17 cellular contexts compared by ENCODE assay signal in genomic region chr4:4456816-4457578, GRCh38.
"Had no signal": no experiment of that assay in that cellular context is flagged by ENCODE, and none has a peak within 500 bp of the region (broad histone marks: within the 10 kb centered on the region; RNA-seq: fewer than 3 reads in every experiment).

No MANE protein-coding gene starts in this region.

- H3K9me3 Mint-ChIP-seq: activated naive CD8-positive, alpha-beta T cell treated with anti-CD3 and anti-CD28 coated beads for 36 hours; activated T-helper 1 cell treated with anti-CD3 and anti-CD28 coated beads, Interleukin-12 subunit alpha, Interleukin-12 subunit beta, Interleukin-2, Interleukin-4 antibody, amounts not matched to agents 30 ng/mL and 10 ng/mL and 1 ng/mL, durations not matched to agents 14 hours and 24 hours and 36 hours; dendritic cell treated with granulocyte-macrophage colony-stimulating factor and Interleukin-4, amounts not matched to agents 40 ng/mL and 50 ng/mL, for 4 days; neural crest cell; stimulated activated memory B cell treated with anti-CD40 and anti-IgM and Interleukin-4, amounts not matched to agents 10 μg/mL and 1 μg/mL and 100 μg/mL, for 72 hours; T-helper 2 cell treated with Interferon-gamma antibody and Interleukin-4, amounts not matched to agents 5 μg/mL and 100 μg/mL, for 36 hours had no signal

- ATAC-seq: activated CD4-positive, CD25-positive, alpha-beta regulatory T cell treated with anti-CD3 and anti-CD28 coated beads, Interleukin-2, amount 50 U/mL, for 24 hours; lower lobe of right lung; pancreas; stimulated activated memory B cell treated with anti-CD40 and anti-IgM and Interleukin-4, amounts not matched to agents 10 μg/mL and 1 μg/mL and 100 μg/mL, for 72 hours had no signal

- H3K27me3 ChIP-seq: breast epithelium, pancreas, tibial artery, vagina had no signal

- H3K4me3 ChIP-seq: breast epithelium, lower lobe of right lung, pancreas, tibial artery, vagina had no signal

- FAIRE-seq: pancreas had no signal

- H3K9me3 ChIP-seq: breast epithelium, pancreas, vagina had no signal

- H3K4me1 ChIP-seq: lower lobe of right lung, tibial artery had no signal

- H3K27me3 Mint-ChIP-seq: activated naive CD8-positive, alpha-beta T cell treated with anti-CD3 and anti-CD28 coated beads for 36 hours; dendritic cell treated with granulocyte-macrophage colony-stimulating factor and Interleukin-4, amounts not matched to agents 40 ng/mL and 50 ng/mL, for 4 days; stimulated activated memory B cell treated with anti-CD40 and anti-IgM and Interleukin-4, amounts not matched to agents 10 μg/mL and 1 μg/mL and 100 μg/mL, for 72 hours had no signal

- H3K27ac Mint-ChIP-seq: activated naive CD8-positive, alpha-beta T cell treated with anti-CD3 and anti-CD28 coated beads for 36 hours; activated T-helper 1 cell treated with anti-CD3 and anti-CD28 coated beads, Interleukin-12 subunit alpha, Interleukin-12 subunit beta, Interleukin-2, Interleukin-4 antibody, amounts not matched to agents 30 ng/mL and 10 ng/mL and 1 ng/mL, durations not matched to agents 14 hours and 24 hours and 36 hours; dendritic cell treated with granulocyte-macrophage colony-stimulating factor and Interleukin-4, amounts not matched to agents 40 ng/mL and 50 ng/mL, for 4 days; stimulated activated memory B cell treated with anti-CD40 and anti-IgM and Interleukin-4, amounts not matched to agents 10 μg/mL and 1 μg/mL and 100 μg/mL, for 72 hours; T-helper 2 cell treated with Interferon-gamma antibody and Interleukin-4, amounts not matched to agents 5 μg/mL and 100 μg/mL, for 36 hours had no signal

- H3K27ac ChIP-seq: breast epithelium, lower lobe of right lung, pancreas, tibial artery, vagina had no signal

- H3K4me3 Mint-ChIP-seq: activated naive CD8-positive, alpha-beta T cell treated with anti-CD3 and anti-CD28 coated beads for 36 hours; activated T-helper 1 cell treated with anti-CD3 and anti-CD28 coated beads, Interleukin-12 subunit alpha, Interleukin-12 subunit beta, Interleukin-2, Interleukin-4 antibody, amounts not matched to agents 30 ng/mL and 10 ng/mL and 1 ng/mL, durations not matched to agents 14 hours and 24 hours and 36 hours; dendritic cell treated with granulocyte-macrophage colony-stimulating factor and Interleukin-4, amounts not matched to agents 40 ng/mL and 50 ng/mL, for 4 days; neural crest cell; stimulated activated memory B cell treated with anti-CD40 and anti-IgM and Interleukin-4, amounts not matched to agents 10 μg/mL and 1 μg/mL and 100 μg/mL, for 72 hours; T-helper 2 cell treated with Interferon-gamma antibody and Interleukin-4, amounts not matched to agents 5 μg/mL and 100 μg/mL, for 36 hours had no signal

- DNase-seq: activated CD4-positive, alpha-beta T cell treated with anti-CD3 and anti-CD28 coated beads, Interleukin-2, amount 50 U/mL, for 1 hour; activated naive CD8-positive, alpha-beta T cell treated with anti-CD3 and anti-CD28 coated beads for 36 hours; cerebellar nuclear complex; effector memory CD4-positive, alpha-beta T cell; foreskin melanocyte; lower lobe of right lung; midbrain; pancreas; tibial artery had no signal
